Comparison of ENCODE assay signal across 8 cellular contexts in the genomic region with DNA sequence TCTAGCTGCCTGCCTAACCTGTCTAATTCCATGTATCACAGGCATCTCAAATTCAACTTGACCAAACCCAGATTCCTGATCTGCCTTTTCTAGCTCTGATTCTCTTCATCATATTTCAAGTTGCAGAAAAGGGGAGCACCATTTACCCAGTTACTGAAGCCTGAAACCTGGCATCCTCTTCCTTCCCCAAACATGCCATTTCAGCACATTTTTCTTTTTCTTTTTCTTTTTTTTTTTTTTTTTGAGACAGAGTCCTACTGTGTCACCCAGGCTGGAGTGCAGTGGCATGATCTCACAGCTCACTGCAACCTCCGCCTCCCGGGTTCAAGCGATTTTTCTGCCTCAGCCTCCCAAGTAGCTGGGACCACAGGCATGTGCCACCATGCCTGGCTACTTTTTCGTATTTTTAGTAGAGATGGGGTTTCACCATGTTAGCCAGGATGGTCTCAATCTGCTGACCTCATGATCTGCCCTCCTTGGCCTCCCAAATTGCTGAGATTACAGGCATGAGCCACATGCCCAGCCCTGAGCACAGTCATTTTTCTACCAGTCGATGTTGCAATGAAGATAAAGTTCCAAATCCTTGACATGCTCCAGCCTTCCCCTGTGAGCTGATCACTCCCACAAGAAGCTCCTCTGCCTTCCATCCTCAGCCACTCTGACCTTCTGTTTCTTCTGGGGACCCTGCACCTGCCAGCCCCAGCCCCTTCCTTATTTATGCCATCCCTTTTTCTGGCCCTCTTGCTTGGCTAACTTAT. TPM values are rescaled to one million over a fixed set of nuclear protein-coding genes. Genes with fewer than 3 reads are reported as not detected.
DNase-seq lines count a peak whose midpoint lies in the region; ATAC-seq and TF ChIP-seq lines count a peak whose summit lies in the region.

No MANE protein-coding gene starts in this region.

- H3K4me1 Mint-ChIP-seq in activated naive CD4-positive, alpha-beta T cell treated with anti-CD3 and anti-CD28 coated beads for 36 hours (ENCODE audit: low read depth): peaks cover 17% of the 10 kb centered on the region
- peaks cover 5 to 16% (median 10%) of the 10 kb centered on the region in 3 donors for H3K4me1 Mint-ChIP-seq in IgD-negative memory B cell
- no peaks in the 10 kb centered on the region for H3K4me1 Mint-ChIP-seq in type B pancreatic cell (ENCODE audit: unreplicated experiment)

- H3K27ac Mint-ChIP-seq in activated naive CD4-positive, alpha-beta T cell treated with anti-CD3 and anti-CD28 coated beads for 36 hours: peak overlapping the region; percentile 40
- peak overlapping the region in 2 of 3 donors; percentile 48 to 82 for H3K27ac Mint-ChIP-seq in IgD-negative memory B cell
- peak overlapping the region; percentile 1 for H3K27ac Mint-ChIP-seq in type B pancreatic cell

- peaks cover 2% of the 10 kb centered on the region for H3K36me3 Mint-ChIP-seq in activated naive CD4-positive, alpha-beta T cell treated with anti-CD3 and anti-CD28 coated beads for 36 hours (ENCODE audit: low read depth)
- H3K36me3 Mint-ChIP-seq in IgD-negative memory B cell (peaks cover 5% of the 10 kb centered on the region), type B pancreatic cell (peaks cover 19% of the 10 kb centered on the region)

- ATAC-seq in GM18870 (IDR thresholded peaks at IDR 0.05; ENCODE audit: unreplicated experiment) (no peak), HG02588 (IDR thresholded peaks at IDR 0.05; ENCODE audit: unreplicated experiment) (no peak), GM21619 (IDR thresholded peaks at IDR 0.05; ENCODE audit: unreplicated experiment) (no peak)

- intact Hi-C loops in activated naive CD4-positive, alpha-beta T cell treated with anti-CD3 and anti-CD28 coated beads for 36 hours (cut with micrococcal nuclease): loop anchor here (1.0 kb wide), 2 partner anchors 33 to 61 kb away; a partner anchor contains a TSS

- peak overlapping the region; percentile 45 for H3K4me3 Mint-ChIP-seq in activated naive CD4-positive, alpha-beta T cell treated with anti-CD3 and anti-CD28 coated beads for 36 hours
- H3K4me3 Mint-ChIP-seq in IgD-negative memory B cell: peak overlapping the region in 3 of 4 donors; percentile 79 to 88 (median 83)
- H3K4me3 Mint-ChIP-seq in type B pancreatic cell: no peak overlapping the region

- TF ChIP-seq CTCF in type B pancreatic cell (conservative IDR thresholded peaks at IDR 0.05): no peak

- no peaks in the 10 kb centered on the region for H3K9me3 Mint-ChIP-seq in activated naive CD4-positive, alpha-beta T cell treated with anti-CD3 and anti-CD28 coated beads for 36 hours
- H3K9me3 Mint-ChIP-seq in IgD-negative memory B cell (peaks cover 0 to 1% (median 0%) of the 10 kb centered on the region in 3 donors), type B pancreatic cell (no peaks in the 10 kb centered on the region)

- no peaks in the 10 kb centered on the region for H3K27me3 Mint-ChIP-seq in activated naive CD4-positive, alpha-beta T cell treated with anti-CD3 and anti-CD28 coated beads for 36 hours (ENCODE audit: low read depth)
- H3K27me3 Mint-ChIP-seq in IgD-negative memory B cell (no peaks in the 10 kb centered on the region), type B pancreatic cell (no peaks in the 10 kb centered on the region)

- DNase-seq in activated naive CD4-positive, alpha-beta T cell treated with anti-CD3 and anti-CD28 coated beads for 36 hours: no peak
- DNase-seq in activated naive CD4-positive, alpha-beta T cell treated with Interleukin-2 at 50 U/mL for 16 hours: no peak
- peak; percentile 39 for DNase-seq in fibroblast of gingiva (ENCODE audit: low read depth)
- no peak for DNase-seq in type B pancreatic cell (ENCODE audit: extremely low spot score, unreplicated experiment)

- CTCF ChIA-PET in activated naive CD4-positive, alpha-beta T cell treated with anti-CD3 and anti-CD28 coated beads for 36 hours (lab: Charles Lee): interaction anchor here (1.0 to 1.2 kb wide), 4 partner anchors 16 to 27 kb away, joined by 3 to 6 read pairs (median 4); no protein-coding TSS in a partner anchor

RNA-seq across cellular contexts. Expression of a gene that starts 32.2 kb away (rescaled TPM):
- 1 to 10 TPM; 2.0 to 2.2 TPM for total RNA-seq in activated naive CD4-positive, alpha-beta T cell treated with anti-CD3 and anti-CD28 coated beads for 36 hours
- polyA plus RNA-seq in IgD-negative memory B cell: 0.85 TPM
- total RNA-seq in type B pancreatic cell (ENCODE audit: low replicate concordance): 9.2 and 15.3 TPM in 2 replicates

Comparison
In these comparisons a context has a peak if more than half of its experiments do, and no peak if none do; other contexts are left out.
1. H3K27ac Mint-ChIP-seq: peak in every context shown above with its lines; median percentile 65 in IgD-negative memory B cell; 40 in activated naive CD4-positive, alpha-beta T cell treated with anti-CD3 and anti-CD28 coated beads for 36 hours; 1 in type B pancreatic cell.